Comparison of ENCODE assay signal across 1 cellular context in the genomic region with DNA sequence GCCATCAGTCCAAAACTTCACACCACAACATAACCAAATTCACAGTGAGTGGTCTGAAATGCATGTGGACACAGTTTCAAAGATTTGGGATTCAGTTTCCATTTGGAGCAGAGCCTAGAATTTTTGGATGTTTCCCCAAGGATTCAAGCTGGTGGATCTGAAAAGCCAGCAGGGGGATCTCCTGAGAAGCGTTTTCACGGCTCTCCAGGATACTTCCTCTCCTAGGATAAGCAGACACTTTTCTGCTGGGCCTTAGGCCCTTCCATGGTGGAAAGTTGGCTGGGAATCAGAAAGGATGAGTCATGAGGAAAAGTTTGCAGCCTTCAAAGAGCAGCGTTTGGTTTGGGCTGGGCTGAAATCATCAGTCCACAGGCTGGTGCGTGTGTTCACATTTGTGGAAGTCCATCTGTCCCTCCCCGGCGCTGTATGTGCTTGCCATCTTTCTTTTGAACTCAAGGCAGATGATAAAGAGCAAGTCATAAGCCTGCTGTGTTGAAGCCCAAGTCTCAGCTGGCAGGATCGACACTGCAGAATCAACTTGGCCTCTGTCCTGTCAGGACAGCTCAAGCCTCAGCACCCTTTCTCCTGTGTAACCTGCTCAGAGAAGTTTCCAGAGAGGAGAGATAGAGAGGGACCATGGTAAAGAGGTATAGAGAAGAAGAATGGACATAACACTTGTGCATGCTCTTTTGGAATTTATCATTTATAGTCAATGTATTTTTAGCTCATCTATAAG.
TF ChIP-seq lines count a peak whose summit lies in the region.

No MANE protein-coding gene starts in this region.

TF ChIP-seq in SK-N-SH treated with all-trans-retinoic acid at 6 μM for 48 hours, 23 proteins besides CTCF, POLR2A, EP300 and RAD21 (continued from another document):
- TF ChIP-seq BACH2 (CRISPR knock-in tag; IDR thresholded peaks at IDR 0.05; ENCODE audit: borderline replicate concordance) (no peak), ZNF565 (CRISPR knock-in tag; conservative IDR thresholded peaks at IDR 0.05; ENCODE audit: low read depth) (no peak), OSR1 (CRISPR knock-in tag; IDR thresholded peaks at IDR 0.05) (no peak), ARNTL (CRISPR knock-in tag; IDR thresholded peaks at IDR 0.05; ENCODE audit: borderline replicate concordance, low read depth) (no peak)
